Comparison of ENCODE assay signal across 24 cellular contexts in genomic region chr5:36366883-36367282, GRCh38.
DNase-seq lines count a peak whose midpoint lies in the region; ATAC-seq, FAIRE-seq and TF ChIP-seq lines count a peak whose summit lies in the region.
"Had no signal": no experiment of that assay in that cellular context is flagged by ENCODE, and none has a peak within 500 bp of the region (broad histone marks: within the 10 kb centered on the region; RNA-seq: fewer than 3 reads in every experiment).

No MANE protein-coding gene starts in this region.

- 5 to 15% methylated on average over 1 of the region's 1 CpG for WGBS in pancreas, 2 donors

- POLR2A ChIA-PET in OCI-LY7 (lab: Charles Lee) = interaction anchor here (1.0 to 2.4 kb wide), 5 partner anchors 9 to 37 kb away, joined by 3 to 10 read pairs (median 6); no protein-coding TSS in a partner anchor

- no peak overlapping the region for H3K9ac ChIP-seq in fibroblast of lung (ENCODE audit: insufficient read depth, low read length)

- TF ChIP-seq CTCF in C4-2B (conservative IDR thresholded peaks at IDR 0.05) (no peak), OCI-LY7 (conservative IDR thresholded peaks at IDR 0.05; ENCODE audit: low read length) (no peak), fibroblast of lung (conservative IDR thresholded peaks at IDR 0.05 in 1 of 2, IDR thresholded peaks at IDR 0.05 in 1 of 2; ENCODE audit: low read depth in 1 of 2, low read length in 2 of 2) (no peak), pancreas (IDR thresholded peaks at IDR 0.05) (no peak)

- intact Hi-C loops in OCI-LY7 (cut with micrococcal nuclease; ENCODE audit: unreplicated experiment) = no loop called here
- intact Hi-C loops in pancreas (cut with DNase I) = no loop called here

- no peak for FAIRE-seq in pancreas (lab: Jason Lieb, UNC)

- H3K27ac ChIP-seq in C4-2B (peak overlapping the region; percentile 67; the same call in 1 of the 2 replicates), OCI-LY7 (ENCODE audit: low read depth, low read length, poor library complexity, severe bottlenecking) (no peak overlapping the region), fibroblast of lung (ENCODE audit: insufficient read depth, low read length) (no peak overlapping the region), pancreas (peak overlapping the region in 2 of 4 donors; percentile 25 to 30)
- H3K27ac ChIP-seq: gastrocnemius medialis, PC-9 had no signal

- no peak for DNase-seq in OCI-LY7 (ENCODE audit: low spot score)
- DNase-seq in fibroblast of lung (ENCODE audit: low read depth in 2 of 2) = peak; percentile 20 to 56
- DNase-seq in pancreas = no peak
- no peak for DNase-seq in NCI-H1694 (lab: John Stamatoyannopoulos, UW)
- no peak for DNase-seq in activated T-cell treated with anti-CD3 and anti-CD28 coated beads, Interleukin-2, amount 50 U/mL, for 48 hours
- DNase-seq: activated CD4-positive, alpha-beta T cell treated with anti-CD3 and anti-CD28 coated beads, Interleukin-2, amount 10 ng/mL, durations not matched to agents 24 days and 14 days; activated gamma-delta T cell treated with Interleukin-2 at 50 U/mL for 16 hours; activated T-cell treated with anti-CD3 and anti-CD28 coated beads, Interleukin-2, amount 50 U/mL, for 24 hours; DMS79 treated with DMSO at 0.1 percent for 48 hours; effector CD4-positive, alpha-beta T cell; gastrocnemius medialis; HCEC 1CT; Karpas-422; left cardiac atrium; NCI-H1092; NCI-H187 treated with DMSO at 0.1 percent for 48 hours; NCI-H524 treated with DMSO at 0.1 percent for 48 hours; SHP77; stimulated activated naive CD8-positive, alpha-beta T cell treated with anti-CD3 and anti-CD28 coated beads, Interleukin-15, amount 100 ng/mL, for 72 hours had no signal

- H3K4me1 ChIP-seq in OCI-LY7 (ENCODE audit: insufficient read depth, low read length, poor library complexity, severe bottlenecking) = peaks cover 17% of the 10 kb centered on the region
- no peaks in the 10 kb centered on the region for H3K4me1 ChIP-seq in fibroblast of lung (ENCODE audit: control insufficient read depth, extremely low read depth, insufficient read depth, low read length)
- peaks cover 14 to 30% (median 25%) of the 10 kb centered on the region in 3 donors for H3K4me1 ChIP-seq in pancreas
- H3K4me1 ChIP-seq: gastrocnemius medialis had no signal

- no peaks in the 10 kb centered on the region for H3K36me3 ChIP-seq in OCI-LY7 (ENCODE audit: insufficient read depth, low read length)
- H3K36me3 ChIP-seq in fibroblast of lung (ENCODE audit: control insufficient read depth, insufficient read depth, low read length) = no peaks in the 10 kb centered on the region
- no peaks in the 10 kb centered on the region for H3K36me3 ChIP-seq in pancreas
- H3K36me3 ChIP-seq: gastrocnemius medialis had no signal

- H3K4me3 ChIP-seq in OCI-LY7 (ENCODE audit: low read depth, low read length, poor library complexity, severe bottlenecking) (no peak overlapping the region), fibroblast of lung (replicated peaks in 1 of 4; ENCODE audit: control extremely low read depth in 1 of 4, insufficient read depth in 1 of 4, low read depth in 3 of 4, low read length in 4 of 4) (no peak overlapping the region), pancreas (no peak overlapping the region)
- H3K4me3 ChIP-seq: gastrocnemius medialis, PC-9 had no signal

- H3K27me3 ChIP-seq in fibroblast of lung (ENCODE audit: control insufficient read depth, insufficient read depth, low read length) (no peaks in the 10 kb centered on the region), pancreas (no peaks in the 10 kb centered on the region)
- H3K27me3 ChIP-seq: gastrocnemius medialis had no signal

- CTCF ChIA-PET in OCI-LY7 (lab: Charles Lee; ENCODE audit: unreplicated experiment) = no interaction called here

- H3K9me2 ChIP-seq in OCI-LY7 (ENCODE audit: insufficient read depth, low read length) = no peaks in the 10 kb centered on the region

- peak; percentile 62 to 82 (median 70) for ATAC-seq in pancreas
- no peak for ATAC-seq in HG02588 (IDR thresholded peaks at IDR 0.05; ENCODE audit: unreplicated experiment)
- ATAC-seq in HG02970 (IDR thresholded peaks at IDR 0.05; ENCODE audit: low FRiP score, unreplicated experiment) = no peak
- ATAC-seq: stimulated activated naive CD8-positive, alpha-beta T cell treated with anti-CD3 and anti-CD28 coated beads, Interleukin-15, amount 100 ng/mL, for 72 hours had no signal

- H3K9me3 ChIP-seq in OCI-LY7 (ENCODE audit: low read length) (no peaks in the 10 kb centered on the region), fibroblast of lung (ENCODE audit: control insufficient read depth, insufficient read depth, low read depth, low read length) (no peaks in the 10 kb centered on the region), pancreas (no peaks in the 10 kb centered on the region)
- H3K9me3 ChIP-seq: Caco-2, gastrocnemius medialis had no signal

- H3K4me2 ChIP-seq in OCI-LY7 (ENCODE audit: low read length) (no peak overlapping the region), fibroblast of lung (ENCODE audit: extremely low read depth, insufficient read depth, low read length) (no peak overlapping the region)
- H3K4me2 ChIP-seq: PC-9 had no signal

- no peaks in the 10 kb centered on the region for H3K79me2 ChIP-seq in OCI-LY7 (ENCODE audit: insufficient read depth, low read depth, low read length)
- no peaks in the 10 kb centered on the region for H3K79me2 ChIP-seq in fibroblast of lung (ENCODE audit: control insufficient read depth, insufficient read depth, low read length)

- no TSS peak for BruUV-seq in OCI-LY7 (replicated peaks; lab: Mats Ljungman, UMichigan)

- peak overlapping the region; percentile 79 for H2AFZ ChIP-seq in OCI-LY7 (ENCODE audit: low read length)
- no peak overlapping the region for H2AFZ ChIP-seq in fibroblast of lung (ENCODE audit: low read length)
- H2AFZ ChIP-seq: PC-9 had no signal

- H4K20me1 ChIP-seq in OCI-LY7 (ENCODE audit: insufficient read depth, low read length) (no peaks in the 10 kb centered on the region), fibroblast of lung (ENCODE audit: control insufficient read depth, extremely low read depth, insufficient read depth, low read length) (no peaks in the 10 kb centered on the region)

Comparison
In these comparisons a context has a peak if more than half of its experiments do, and no peak if none do; other contexts are left out.
1. DNase-seq: peak in fibroblast of lung (2 of 2); none in OCI-LY7 (single experiment), pancreas (0 of 6), NCI-H1694 (single experiment) and activated T-cell treated with anti-CD3 and anti-CD28 coated beads, Interleukin-2, amount 50 U/mL, for 48 hours (0 of 2).
2. ATAC-seq: peak in pancreas (4 of 4); none in HG02588 (single experiment) and HG02970 (single experiment).